ENCODE assay signal across 30 cellular contexts in genomic region chr4:169958629-169959028, GRCh38.
"Had no signal": no experiment of that assay in that cellular context is flagged by ENCODE, and none has a peak within 500 bp of the region (broad histone marks: within the 10 kb centered on the region; RNA-seq: fewer than 3 reads in every experiment).

No MANE protein-coding gene starts in this region.

- H3K4me3 Mint-ChIP-seq: naive thymus-derived CD8-positive, alpha-beta T cell; natural killer cell treated with Interleukin-12 subunit alpha and Interleukin-12 subunit beta and Interleukin-15 and Interleukin-18, amount 100 ng/mL, for 72 hours; nephron progenitor cell; neural crest cell; stimulated activated memory B cell treated with anti-CD40 and anti-IgM and Interleukin-4, amounts not matched to agents 10 μg/mL and 1 μg/mL and 100 μg/mL, for 72 hours; stimulated activated naive CD8-positive, alpha-beta T cell treated with anti-CD3 and anti-CD28 coated beads, Interleukin-15, amount 100 ng/mL, for 72 hours; type B pancreatic cell had no signal

- H3K4me1 Mint-ChIP-seq: naive thymus-derived CD8-positive, alpha-beta T cell; stimulated activated memory B cell treated with anti-CD40 and anti-IgM and Interleukin-4, amounts not matched to agents 10 μg/mL and 1 μg/mL and 100 μg/mL, for 72 hours; stimulated activated naive CD8-positive, alpha-beta T cell treated with anti-CD3 and anti-CD28 coated beads, Interleukin-15, amount 100 ng/mL, for 72 hours had no signal

- H3K27ac ChIP-seq: neutrophil, pancreas, psoas muscle, right lobe of liver, sigmoid colon, suprapubic skin, testis, tibial artery, transverse colon, upper lobe of right lung, uterus had no signal

- ATAC-seq: naive thymus-derived CD8-positive, alpha-beta T cell; natural killer cell treated with Interleukin-12 subunit alpha and Interleukin-12 subunit beta and Interleukin-15 and Interleukin-18, amount 100 ng/mL, for 72 hours; pancreas; psoas muscle; right cardiac atrium; right lobe of liver; stimulated activated memory B cell treated with anti-CD40 and anti-IgM and Interleukin-4, amounts not matched to agents 10 μg/mL and 1 μg/mL and 100 μg/mL, for 72 hours; stimulated activated naive CD8-positive, alpha-beta T cell treated with anti-CD3 and anti-CD28 coated beads, Interleukin-15, amount 100 ng/mL, for 72 hours; stimulated activated naive CD8-positive, alpha-beta T cell treated with anti-CD3 and anti-CD28 coated beads, Interleukin-15, Interleukin-2, amounts not matched to agents 100 U/mL and 50 U/mL, for 24 hours; upper lobe of right lung had no signal

- H3K27me3 Mint-ChIP-seq: progenitor cell of endocrine pancreas; stimulated activated memory B cell treated with anti-CD40 and anti-IgM and Interleukin-4, amounts not matched to agents 10 μg/mL and 1 μg/mL and 100 μg/mL, for 72 hours had no signal

- H3K36me3 ChIP-seq: neutrophil, pancreas, right lobe of liver, sigmoid colon, suprapubic skin, tibial artery, transverse colon, upper lobe of right lung, uterus had no signal

- DNase-seq: naive thymus-derived CD8-positive, alpha-beta T cell; nephron progenitor cell; nucleus accumbens; pancreas; psoas muscle; right cardiac atrium; right lobe of liver; sigmoid colon; small intestine; stimulated activated CD4-positive, alpha-beta T cell treated with anti-CD3 and anti-CD28 coated beads, Interleukin-12 subunit alpha, Interleukin-12 subunit beta, amount 100 ng/mL, for 4 hours; stimulated activated CD4-positive, alpha-beta T cell treated with anti-CD3 and anti-CD28 coated beads, Interleukin-1b, Interleukin-23, amount 100 ng/mL, for 48 hours; stimulated activated CD4-positive, alpha-beta T cell treated with anti-CD3 and anti-CD28 coated beads, Interleukin-4, amount 100 ng/mL, for 1 hour; stimulated activated CD4-positive, alpha-beta T cell treated with anti-CD3 and anti-CD28 coated beads, Interleukin-4, amount 100 ng/mL, for 4 hours; stimulated activated CD8-positive, alpha-beta memory T cell treated with anti-CD3 and anti-CD28 coated beads, Interleukin-4, amount 100 ng/mL, for 48 hours; stimulated activated naive CD4-positive, alpha-beta T cell; stimulated activated naive CD8-positive, alpha-beta T cell treated with anti-CD3 and anti-CD28 coated beads, Interleukin-15, amount 100 ng/mL, for 72 hours; stimulated activated naive CD8-positive, alpha-beta T cell treated with anti-CD3 and anti-CD28 coated beads, Interleukin-15, Interleukin-2, amounts not matched to agents 100 U/mL and 50 U/mL, for 24 hours; substantia nigra; testis; tibial artery; transverse colon; upper lobe of right lung; uterus had no signal

- H3K27me3 ChIP-seq: right lobe of liver, sigmoid colon, suprapubic skin, testis, tibial artery, transverse colon, upper lobe of right lung, uterus had no signal

- H3K4me1 ChIP-seq: pancreas, psoas muscle, right lobe of liver, sigmoid colon, suprapubic skin, testis, transverse colon, upper lobe of right lung, uterus had no signal

- H3K9me3 ChIP-seq: neutrophil, pancreas, psoas muscle, right lobe of liver, sigmoid colon, suprapubic skin, testis, tibial artery, transverse colon, upper lobe of right lung, uterus had no signal

- H3K4me3 ChIP-seq: pancreas, psoas muscle, right lobe of liver, sigmoid colon, suprapubic skin, testis, tibial artery, transverse colon, upper lobe of right lung, uterus had no signal

- H3K9me3 Mint-ChIP-seq: naive thymus-derived CD8-positive, alpha-beta T cell; natural killer cell treated with Interleukin-12 subunit alpha and Interleukin-12 subunit beta and Interleukin-15 and Interleukin-18, amount 100 ng/mL, for 72 hours; stimulated activated memory B cell treated with anti-CD40 and anti-IgM and Interleukin-4, amounts not matched to agents 10 μg/mL and 1 μg/mL and 100 μg/mL, for 72 hours; stimulated activated naive CD8-positive, alpha-beta T cell treated with anti-CD3 and anti-CD28 coated beads, Interleukin-15, amount 100 ng/mL, for 72 hours; type B pancreatic cell had no signal

- H3K36me3 Mint-ChIP-seq: natural killer cell treated with Interleukin-12 subunit alpha and Interleukin-12 subunit beta and Interleukin-15 and Interleukin-18, amount 100 ng/mL, for 72 hours; stimulated activated memory B cell treated with anti-CD40 and anti-IgM and Interleukin-4, amounts not matched to agents 10 μg/mL and 1 μg/mL and 100 μg/mL, for 72 hours; type B pancreatic cell had no signal

- H3K27ac Mint-ChIP-seq: natural killer cell treated with Interleukin-12 subunit alpha and Interleukin-12 subunit beta and Interleukin-15 and Interleukin-18, amount 100 ng/mL, for 72 hours; nephron progenitor cell; progenitor cell of endocrine pancreas; stimulated activated memory B cell treated with anti-CD40 and anti-IgM and Interleukin-4, amounts not matched to agents 10 μg/mL and 1 μg/mL and 100 μg/mL, for 72 hours; stimulated activated naive CD8-positive, alpha-beta T cell treated with anti-CD3 and anti-CD28 coated beads, Interleukin-15, amount 100 ng/mL, for 72 hours; type B pancreatic cell had no signal
